ENCODE assay signal across 20 cellular contexts in genomic region chr5:151345808-151346478, GRCh38. TPM values are rescaled to one million over a fixed set of nuclear protein-coding genes. Genes with fewer than 3 reads are reported as not detected.
DNase-seq lines count a peak whose midpoint lies in the region; ATAC-seq, FAIRE-seq and TF ChIP-seq lines count a peak whose summit lies in the region.
"Had no signal": no experiment of that assay in that cellular context is flagged by ENCODE, and none has a peak within 500 bp of the region (broad histone marks: within the 10 kb centered on the region; RNA-seq: fewer than 3 reads in every experiment).

No MANE protein-coding gene starts in this region.

- no peak for TF ChIP-seq CTCF in glutamatergic neuron (IDR thresholded peaks at IDR 0.05; ENCODE audit: partially characterized antibody, unreplicated experiment)

- H3K27ac Mint-ChIP-seq in glutamatergic neuron (ENCODE audit: unreplicated experiment): no peak overlapping the region
- H3K27ac Mint-ChIP-seq: brain had no signal

- H3K9me3 Mint-ChIP-seq in glutamatergic neuron (ENCODE audit: unreplicated experiment): peaks cover 3% of the 10 kb centered on the region
- H3K9me3 Mint-ChIP-seq: neural crest cell had no signal

- DNase-seq in Right ventricle myocardium superior (no peak), Right ventricle myocardium inferior (ENCODE audit: missing footprints) (no peak), astrocyte of the hippocampus (ENCODE audit: low read depth, low spot score) (peak; percentile 32), islet precursor cell (peak; percentile 60), glutamatergic neuron (no peak), GM19239 (ENCODE audit: insufficient read length, low spot score) (no peak), pons (ENCODE audit: low spot score) (no peak)
- no peak for DNase-seq in stimulated activated naive CD8-positive, alpha-beta T cell treated with anti-CD3 and anti-CD28 coated beads, Interleukin-15, Interleukin-2, amounts not matched to agents 100 U/mL and 50 U/mL, for 24 hours
- DNase-seq: activated CD4-positive, alpha-beta T cell treated with anti-CD3 and anti-CD28 coated beads, Interleukin-2, amount 50 U/mL, for 48 hours; effector memory CD4-positive, alpha-beta T cell; lower lobe of right lung; NCI-H510A; T-helper 9 cell had no signal

- peaks cover 10% of the 10 kb centered on the region for H3K27me3 Mint-ChIP-seq in glutamatergic neuron (ENCODE audit: unreplicated experiment)

- no peaks in the 10 kb centered on the region for H3K4me1 Mint-ChIP-seq in glutamatergic neuron (ENCODE audit: low read depth, unreplicated experiment)

- FAIRE-seq in GM19239 (lab: Jason Lieb, UNC): no peak
- FAIRE-seq: A549, D721Med had no signal

- peak; percentile 25 for ATAC-seq in Right ventricle myocardium superior (ENCODE audit: poor library complexity)
- no peak for ATAC-seq in Right ventricle myocardium inferior
- ATAC-seq in stimulated activated naive CD8-positive, alpha-beta T cell treated with anti-CD3 and anti-CD28 coated beads, Interleukin-15, Interleukin-2, amounts not matched to agents 100 U/mL and 50 U/mL, for 24 hours: no peak

- intact Hi-C loops in Right ventricle myocardium superior (cut with DNase I) (no loop called here), Right ventricle myocardium inferior (cut with DNase I) (no loop called here)

- no peaks in the 10 kb centered on the region for H3K36me3 Mint-ChIP-seq in glutamatergic neuron (ENCODE audit: unreplicated experiment)
- H3K36me3 Mint-ChIP-seq: brain had no signal

- H3K4me3 Mint-ChIP-seq in glutamatergic neuron (ENCODE audit: unreplicated experiment): no peak overlapping the region
- H3K4me3 Mint-ChIP-seq: brain, neural crest cell had no signal

RNA-seq across cellular contexts. Expression of gene SLC36A2, which starts 1.4 kb away (rescaled TPM):
- total RNA-seq in Right ventricle myocardium superior (1.2 TPM), Right ventricle myocardium inferior (0.60 TPM), glutamatergic neuron (ENCODE audit: unreplicated experiment) (not detected)
- total RNA-seq: lower lobe of right lung, neural crest cell, smooth muscle cell, temporal lobe had no signal

RNA-seq across cellular contexts. Expression of gene SLC36A3, which starts 42.4 kb away (rescaled TPM):
- total RNA-seq in Right ventricle myocardium superior (not detected), Right ventricle myocardium inferior (not detected), glutamatergic neuron (ENCODE audit: unreplicated experiment) (not detected)
- total RNA-seq: hepatocyte, lower lobe of right lung, neural crest cell, smooth muscle cell, temporal lobe had no signal

Comparison
In these comparisons a context has a peak if more than half of its experiments do, and no peak if none do; other contexts are left out.
1. DNase-seq: peak in astrocyte of the hippocampus (single experiment) and islet precursor cell (single experiment); none in Right ventricle myocardium superior (single experiment), Right ventricle myocardium inferior (single experiment), glutamatergic neuron (single experiment), stimulated activated naive CD8-positive, alpha-beta T cell treated with anti-CD3 and anti-CD28 coated beads, Interleukin-15, Interleukin-2, amounts not matched to agents 100 U/mL and 50 U/mL, for 24 hours (single experiment), GM19239 (single experiment) and pons (single experiment).